ENCODE assay signal across 1 cellular context in the genomic region with DNA sequence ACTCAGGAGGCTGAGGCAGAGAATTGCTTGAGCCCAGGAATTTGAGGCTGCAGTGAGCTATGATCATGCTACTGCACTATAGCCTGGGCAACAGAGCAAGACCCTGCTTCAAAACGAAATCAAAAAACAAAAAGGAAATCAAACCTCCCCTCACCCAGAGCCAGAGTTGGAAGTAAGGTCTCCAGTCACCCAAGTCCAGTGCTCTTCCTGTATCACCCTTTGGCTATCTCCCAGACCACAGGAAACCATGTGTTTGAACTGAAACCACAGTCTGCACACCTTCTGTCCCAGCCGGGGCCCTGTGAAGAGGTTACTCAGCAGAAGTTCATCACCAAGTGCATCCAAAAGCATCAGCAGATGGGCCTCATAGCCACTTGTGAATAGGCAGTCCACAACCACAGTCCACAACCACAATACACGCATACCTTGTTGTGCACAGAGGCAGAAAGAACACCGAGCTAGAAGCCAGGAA.
TF ChIP-seq lines count a peak whose summit lies in the region.

No MANE protein-coding gene starts in this region.

TF ChIP-seq in GM12878, 131 proteins besides CTCF, POLR2A, EP300 and RAD21 (continued from another document):
- TF ChIP-seq, protein P1, sequence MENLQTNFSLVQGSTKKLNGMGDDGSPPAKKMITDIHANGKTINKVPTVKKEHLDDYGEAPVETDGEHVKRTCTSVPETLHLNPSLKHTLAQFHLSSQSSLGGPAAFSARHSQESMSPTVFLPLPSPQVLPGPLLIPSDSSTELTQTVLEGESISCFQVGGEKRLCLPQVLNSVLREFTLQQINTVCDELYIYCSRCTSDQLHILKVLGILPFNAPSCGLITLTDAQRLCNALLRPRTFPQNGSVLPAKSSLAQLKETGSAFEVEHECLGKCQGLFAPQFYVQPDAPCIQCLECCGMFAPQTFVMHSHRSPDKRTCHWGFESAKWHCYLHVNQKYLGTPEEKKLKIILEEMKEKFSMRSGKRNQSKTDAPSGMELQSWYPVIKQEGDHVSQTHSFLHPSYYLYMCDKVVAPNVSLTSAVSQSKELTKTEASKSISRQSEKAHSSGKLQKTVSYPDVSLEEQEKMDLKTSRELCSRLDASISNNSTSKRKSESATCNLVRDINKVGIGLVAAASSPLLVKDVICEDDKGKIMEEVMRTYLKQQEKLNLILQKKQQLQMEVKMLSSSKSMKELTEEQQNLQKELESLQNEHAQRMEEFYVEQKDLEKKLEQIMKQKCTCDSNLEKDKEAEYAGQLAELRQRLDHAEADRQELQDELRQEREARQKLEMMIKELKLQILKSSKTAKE (IDR thresholded peaks at IDR 0.05; ENCODE audit: low read depth, poor library complexity, severe bottlenecking), result peak; percentile 96
- TF ChIP-seq CREM (IDR thresholded peaks at IDR 0.05; ENCODE audit: low read depth) (peak; percentile 67; the same call in 1 of the 2 replicates), BMI1 (IDR thresholded peaks at IDR 0.05; ENCODE audit: borderline replicate concordance) (0 out of 2 replicates have a peak, but pooled peaks have one; percentile 37), NFIC (IDR thresholded peaks at IDR 0.05; ENCODE audit: low read depth, low read length) (peak; percentile 81), MTA2 (IDR thresholded peaks at IDR 0.05; ENCODE audit: low read depth) (peak; percentile 85), SUPT20H (IDR thresholded peaks at IDR 0.05; ENCODE audit: borderline replicate concordance, control insufficient read depth, low read depth, low read length) (no peak), SIN3A (IDR thresholded peaks at IDR 0.05; ENCODE audit: low read depth, low read length) (0 out of 2 replicates have a peak, but pooled peaks have one; percentile 42), TCF3 (IDR thresholded peaks at IDR 0.05; ENCODE audit: borderline replicate concordance, insufficient read depth, low read depth, low read length) (peak; percentile 69; the same call in 1 of the 2 replicates)
- TF ChIP-seq, protein P2, sequence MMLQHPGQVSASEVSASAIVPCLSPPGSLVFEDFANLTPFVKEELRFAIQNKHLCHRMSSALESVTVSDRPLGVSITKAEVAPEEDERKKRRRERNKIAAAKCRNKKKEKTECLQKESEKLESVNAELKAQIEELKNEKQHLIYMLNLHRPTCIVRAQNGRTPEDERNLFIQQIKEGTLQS (IDR thresholded peaks at IDR 0.05; ENCODE audit: borderline replicate concordance, extremely low read depth, low read depth, low read length), result no peak
